Comparison of ENCODE assay signal across 1 cellular context in the genomic region with DNA sequence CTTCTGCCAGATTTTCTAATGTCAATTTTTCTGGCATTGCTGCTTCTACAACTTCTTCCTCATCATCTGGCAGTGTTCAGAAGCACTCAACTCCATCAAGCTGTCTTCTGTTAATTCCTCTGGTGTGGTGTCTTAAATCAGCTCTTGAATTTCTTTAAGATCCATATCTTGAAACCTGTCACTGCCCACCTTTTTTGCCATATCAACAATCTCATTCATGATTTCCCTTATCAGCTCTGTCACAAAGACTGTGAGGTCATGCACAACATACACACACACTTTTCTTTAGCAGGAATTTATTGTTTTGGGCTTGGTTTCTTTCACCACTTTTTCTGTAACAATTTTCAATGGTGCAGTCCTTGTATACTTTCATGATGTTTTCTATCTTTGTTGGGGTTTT.
TF ChIP-seq lines count a peak whose summit lies in the region.

No MANE protein-coding gene starts in this region.

TF ChIP-seq in K562, 482 proteins besides CTCF, POLR2A, EP300 and RAD21 (continued from another document):
- TF ChIP-seq CBFA2T2 (conservative IDR thresholded peaks at IDR 0.05) (0 out of 2 replicates have a peak, but pooled peaks have one; percentile 5), ATF1 (CRISPR knock-in tag; IDR thresholded peaks at IDR 0.05) (no peak), ATF1 (tag; IDR thresholded peaks at IDR 0.05) (peak; percentile 31; the same call in 1 of the 2 replicates), MEIS2 (IDR thresholded peaks at IDR 0.05; ENCODE audit: partially characterized antibody) (peak; percentile 39), NCOA4 (IDR thresholded peaks at IDR 0.05; ENCODE audit: partially characterized antibody) (no peak), JUND (IDR thresholded peaks at IDR 0.05; ENCODE audit: borderline replicate concordance, low read depth, low read length) (peak; percentile 57; the same call in 1 of the 2 replicates), JUND (tag; IDR thresholded peaks at IDR 0.05; ENCODE audit: borderline replicate concordance, low read depth, low read length) (no peak; the same call in 2 of the 3 replicates), ZNF316 (IDR thresholded peaks at IDR 0.05) (peak; percentile 37), ATF7 (IDR thresholded peaks at IDR 0.05) (0 out of 2 replicates have a peak, but pooled peaks have one; percentile 23), KDM1A (IDR thresholded peaks at IDR 0.05) (0 out of 4 replicates have a peak, but pooled peaks of 1 of the 2 experiments have one; percentile 15), ARHGAP35 (IDR thresholded peaks at IDR 0.05; ENCODE audit: partially characterized antibody) (no peak), C11orf30 (IDR thresholded peaks at IDR 0.05; ENCODE audit: low read depth) (peak; percentile 22; the same call in 1 of the 2 replicates), ZNF121 (CRISPR knock-in tag; conservative IDR thresholded peaks at IDR 0.05) (no peak)
- TF ChIP-seq, protein P1, sequence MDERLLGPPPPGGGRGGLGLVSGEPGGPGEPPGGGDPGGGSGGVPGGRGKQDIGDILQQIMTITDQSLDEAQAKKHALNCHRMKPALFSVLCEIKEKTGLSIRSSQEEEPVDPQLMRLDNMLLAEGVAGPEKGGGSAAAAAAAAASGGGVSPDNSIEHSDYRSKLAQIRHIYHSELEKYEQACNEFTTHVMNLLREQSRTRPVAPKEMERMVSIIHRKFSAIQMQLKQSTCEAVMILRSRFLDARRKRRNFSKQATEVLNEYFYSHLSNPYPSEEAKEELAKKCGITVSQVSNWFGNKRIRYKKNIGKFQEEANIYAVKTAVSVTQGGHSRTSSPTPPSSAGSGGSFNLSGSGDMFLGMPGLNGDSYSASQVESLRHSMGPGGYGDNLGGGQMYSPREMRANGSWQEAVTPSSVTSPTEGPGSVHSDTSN (CRISPR knock-in tag; IDR thresholded peaks at IDR 0.05; ENCODE audit: low read depth), result no peak
- TF ChIP-seq, protein P1 (tag; conservative IDR thresholded peaks at IDR 0.05; ENCODE audit: low read depth), result 0 out of 2 replicates have a peak, but pooled peaks have one; percentile 8
